In the genomic region with DNA sequence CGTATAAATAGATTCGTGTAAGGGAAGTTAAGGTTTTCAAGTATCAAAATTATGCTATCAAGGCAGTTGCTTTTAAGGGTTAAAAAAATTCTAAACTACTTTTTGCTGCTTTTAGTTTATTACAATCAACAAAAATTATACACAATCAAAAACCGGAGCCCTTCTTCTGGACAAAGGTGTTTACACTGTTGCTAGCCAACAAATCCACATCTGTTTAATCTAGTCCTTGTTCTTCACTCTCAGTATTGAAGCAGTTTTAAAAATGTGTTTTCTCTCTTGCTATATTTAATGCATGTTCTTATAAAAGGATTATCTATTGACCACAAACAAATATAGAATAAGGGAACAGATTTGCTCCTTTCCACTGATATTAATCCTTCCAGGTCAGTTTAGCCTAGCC, we compare ENCODE assay signal across 1 cellular context.
TF ChIP-seq lines count a peak whose summit lies in the region.

No MANE protein-coding gene starts in this region.

TF ChIP-seq in GM23338, 12 proteins besides CTCF, POLR2A, EP300 and RAD21 (continued from another document):
- TF ChIP-seq ZNF462 (CRISPR knock-in tag; IDR thresholded peaks at IDR 0.05), result no peak
